Comparison of ENCODE assay signal across 21 cellular contexts in the genomic region with DNA sequence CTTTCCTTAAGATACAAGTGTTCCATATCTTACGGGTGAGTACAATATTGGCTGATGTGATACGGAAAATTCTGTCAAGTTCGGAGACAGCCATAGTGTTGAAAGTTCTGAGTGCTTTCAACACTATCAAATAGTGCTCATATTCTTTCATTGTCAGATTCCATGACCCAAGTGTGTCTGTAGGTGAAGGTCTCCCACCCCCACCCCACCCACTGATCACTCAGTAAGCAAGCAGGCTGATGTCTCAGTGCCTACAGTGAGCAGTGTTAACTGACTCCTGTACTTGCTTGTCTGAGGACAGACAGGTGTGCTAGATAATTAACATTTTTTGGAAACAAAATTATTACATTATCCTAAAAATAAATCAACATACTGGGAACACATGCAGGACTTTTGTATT.
"Had no signal": no experiment of that assay in that cellular context is flagged by ENCODE, and none has a peak within 500 bp of the region (broad histone marks: within the 10 kb centered on the region; RNA-seq: fewer than 3 reads in every experiment).

No MANE protein-coding gene starts in this region.

- H3K4me3 ChIP-seq: adrenal gland, ascending aorta, breast epithelium, coronary artery, left lung, pancreas, psoas muscle, right atrium auricular region, tibial artery had no signal

- ATAC-seq: activated CD4-positive, CD25-positive, alpha-beta regulatory T cell treated with anti-CD3 and anti-CD28 coated beads, Interleukin-2, amount 50 U/mL, for 24 hours; activated CD8-positive, alpha-beta memory T cell treated with anti-CD3 and anti-CD28 coated beads, Interleukin-2, amount 10 ng/mL, durations not matched to agents 7 days and 5 days; activated CD8-positive, alpha-beta T cell treated with anti-CD3 and anti-CD28 coated beads for 36 hours; natural killer cell treated with Interleukin-12 subunit alpha and Interleukin-12 subunit beta and Interleukin-15 and Interleukin-18, amount 100 ng/mL, for 72 hours; pancreas; stimulated activated effector memory CD8-positive, alpha-beta T cell treated with anti-CD3 and anti-CD28 coated beads, Interleukin-12 subunit alpha, Interleukin-12 subunit beta, amount 100 ng/mL, for 72 hours; stimulated activated naive CD8-positive, alpha-beta T cell treated with anti-CD3 and anti-CD28 coated beads, Interleukin-15, amount 100 ng/mL, for 72 hours had no signal

- H3K36me3 ChIP-seq: adrenal gland, ascending aorta, breast epithelium, left lung, pancreas, right atrium auricular region, tibial artery had no signal

- H3K9me3 ChIP-seq: adrenal gland, ascending aorta, breast epithelium, left lung, pancreas, psoas muscle, right atrium auricular region, tibial artery had no signal

- H3K27me3 ChIP-seq: adrenal gland, ascending aorta, breast epithelium, left lung, pancreas, right atrium auricular region, tibial artery had no signal

- H3K4me1 ChIP-seq: ascending aorta, breast epithelium, tibial artery had no signal

- H3K27ac ChIP-seq: adrenal gland, ascending aorta, breast epithelium, coronary artery, left lung, pancreas, psoas muscle, right atrium auricular region, tibial artery, VCaP had no signal

- DNase-seq: activated CD4-positive, alpha-beta T cell treated with anti-CD3 and anti-CD28 coated beads, Interleukin-2, amount 10 ng/mL, durations not matched to agents 7 days and 5 days; activated CD8-positive, alpha-beta memory T cell treated with anti-CD3 and anti-CD28 coated beads, Interleukin-2, amount 10 ng/mL, durations not matched to agents 7 days and 5 days; activated CD8-positive, alpha-beta T cell treated with anti-CD3 and anti-CD28 coated beads for 36 hours; activated gamma-delta T cell treated with Interleukin-2 at 50 U/mL for 16 hours; activated T-cell treated with anti-CD3 and anti-CD28 coated beads for 4 hours; adrenal gland; left lung; midbrain; pancreas; psoas muscle; stimulated activated CD4-positive, alpha-beta T cell treated with anti-CD3 and anti-CD28 coated beads, Interleukin-2, amount 100 ng/mL, for 24 hours; stimulated activated naive CD8-positive, alpha-beta T cell treated with anti-CD3 and anti-CD28 coated beads, Interleukin-15, amount 100 ng/mL, for 72 hours; tibial artery had no signal
